32 cellular contexts compared by ENCODE assay signal in the genomic region with DNA sequence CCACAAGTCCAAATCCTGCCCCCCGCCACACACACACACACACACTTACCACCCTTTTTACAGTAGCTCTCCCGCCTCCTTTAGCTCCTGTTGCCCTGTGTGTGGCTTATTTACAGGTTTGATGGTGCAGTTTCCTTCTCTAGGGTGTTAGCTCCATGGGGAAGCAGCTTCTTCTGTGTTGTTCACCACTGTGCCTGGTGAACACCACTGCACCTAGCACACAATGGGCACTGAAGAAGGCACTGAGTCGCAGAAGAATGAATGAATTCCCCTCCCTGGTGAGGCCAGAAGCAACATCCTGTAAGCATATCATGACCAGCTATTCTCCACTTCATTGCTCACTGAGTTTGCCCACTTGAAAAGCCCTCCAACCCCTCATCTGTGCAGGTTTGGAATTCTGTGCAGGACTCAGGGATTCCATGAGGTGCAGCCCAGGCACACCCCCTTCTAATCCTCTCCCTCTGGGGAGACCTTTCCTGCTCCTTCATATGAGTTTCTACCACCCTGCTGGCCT. TPM values are rescaled to one million over a fixed set of nuclear protein-coding genes. Genes with fewer than 3 reads are reported as not detected.
DNase-seq lines count a peak whose midpoint lies in the region; ATAC-seq and TF ChIP-seq lines count a peak whose summit lies in the region.
"Had no signal": no experiment of that assay in that cellular context is flagged by ENCODE, and none has a peak within 500 bp of the region (broad histone marks: within the 10 kb centered on the region; RNA-seq: fewer than 3 reads in every experiment).

No MANE protein-coding gene starts in this region.

- no peaks in the 10 kb centered on the region for H3K9me3 ChIP-seq in HCT116 (ENCODE audit: control insufficient read depth in 1 of 2, insufficient read depth in 1 of 2, low read depth in 1 of 2, low read length in 2 of 2)
- H3K9me3 ChIP-seq in endodermal cell (ENCODE audit: control insufficient read depth, low read length), result no peaks in the 10 kb centered on the region
- H3K9me3 ChIP-seq: esophagus squamous epithelium, heart left ventricle, SK-N-SH, tibial nerve had no signal

- TF ChIP-seq POLR2A in HCT116 (IDR thresholded peaks at IDR 0.05; ENCODE audit: borderline replicate concordance, extremely low read depth, insufficient read depth, insufficient read length), result no peak

- H3K36me3 Mint-ChIP-seq in activated CD8-positive, alpha-beta memory T cell treated with anti-CD3 and anti-CD28 coated beads, Interleukin-2, amount 10 ng/mL, durations not matched to agents 7 days and 5 days, result peaks cover 3% of the 10 kb centered on the region
- H3K36me3 Mint-ChIP-seq in endodermal cell (ENCODE audit: low read depth) (peaks cover under 1% of the 10 kb centered on the region), type B pancreatic cell (peaks cover 4% of the 10 kb centered on the region)
- H3K36me3 Mint-ChIP-seq: brain; CD4-positive, CD25-positive, alpha-beta regulatory T cell; natural killer cell had no signal

- no peaks in the 10 kb centered on the region for H3K9me3 Mint-ChIP-seq in activated CD8-positive, alpha-beta memory T cell treated with anti-CD3 and anti-CD28 coated beads, Interleukin-2, amount 10 ng/mL, durations not matched to agents 7 days and 5 days (ENCODE audit: low read depth)
- H3K9me3 Mint-ChIP-seq in endodermal cell (no peaks in the 10 kb centered on the region), type B pancreatic cell (no peaks in the 10 kb centered on the region)
- H3K9me3 Mint-ChIP-seq: activated CD8-positive, alpha-beta T cell treated with anti-CD3 and anti-CD28 coated beads for 36 hours; natural killer cell had no signal

- no TSS peak for BruUV-seq in HCT116 (replicated peaks; lab: Mats Ljungman, UMichigan)

- H3K4me1 ChIP-seq in HCT116 (ENCODE audit: control insufficient read depth in 1 of 2, insufficient read depth in 2 of 2, low read length in 2 of 2), result peaks cover 24 to 28% of the 10 kb centered on the region in 2 experiments
- H3K4me1 ChIP-seq in endodermal cell (ENCODE audit: control insufficient read depth, insufficient read depth, low read length), result no peaks in the 10 kb centered on the region

- no peaks in the 10 kb centered on the region for H4K20me1 ChIP-seq in HCT116 (ENCODE audit: insufficient read depth)

- CTCF ChIA-PET in activated CD8-positive, alpha-beta memory T cell treated with anti-CD3 and anti-CD28 coated beads, Interleukin-2, amount 10 ng/mL, durations not matched to agents 7 days and 5 days (lab: Charles Lee), result interaction anchor here (0.6 to 1.8 kb wide), 3 partner anchors 29 to 406 kb away, joined by 5 to 6 read pairs (median 5); no protein-coding TSS in a partner anchor
- CTCF ChIA-PET in HCT116 (lab: Charles Lee), result no interaction called here

- RAD21 ChIA-PET in HCT116 (lab: Charles Lee; ENCODE audit: low non-redundant PET in 1 of 2, low total read pairs in 2 of 2, uncharacterized antibody in 2 of 2, unreplicated experiment in 2 of 2), result no interaction called here

- H3K36me3 ChIP-seq in HCT116 (ENCODE audit: control insufficient read depth in 1 of 2, insufficient read depth in 2 of 2, low read length in 2 of 2) (no peaks in the 10 kb centered on the region; a peak in 1 of 4 replicates), endodermal cell (ENCODE audit: control insufficient read depth, insufficient read depth, low read length) (no peaks in the 10 kb centered on the region)
- H3K36me3 ChIP-seq: esophagus squamous epithelium had no signal

- peaks cover 72% of the 10 kb centered on the region for H3K27me3 Mint-ChIP-seq in activated CD8-positive, alpha-beta memory T cell treated with anti-CD3 and anti-CD28 coated beads, Interleukin-2, amount 10 ng/mL, durations not matched to agents 7 days and 5 days
- H3K27me3 Mint-ChIP-seq in endodermal cell (ENCODE audit: insufficient read depth) (peaks cover 6% of the 10 kb centered on the region), type B pancreatic cell (peaks cover 13% of the 10 kb centered on the region)

- intact Hi-C loops in HCT116 (cut with micrococcal nuclease), result loop anchor here (10.0 kb wide), 2 partner anchors 110 to 340 kb away; no protein-coding TSS in a partner anchor

- WGBS in endodermal cell (ENCODE audit: insufficient coverage in 1 of 2, insufficient read length in 1 of 2), 2 experiments, result 86 to 93% methylated on average over 1 to 3 of the region's 3 CpGs

- TF ChIP-seq CTCF in HCT116 (IDR thresholded peaks at IDR 0.05 in 2 of 3, conservative IDR thresholded peaks at IDR 0.05 in 1 of 3; ENCODE audit: borderline replicate concordance in 1 of 3, insufficient read depth in 1 of 3, low read depth in 2 of 3, low read length in 2 of 3), result no peak
- TF ChIP-seq CTCF in endodermal cell (conservative IDR thresholded peaks at IDR 0.05), result no peak
- TF ChIP-seq CTCF in type B pancreatic cell (conservative IDR thresholded peaks at IDR 0.05), result no peak
- TF ChIP-seq CTCF in omental fat pad (IDR thresholded peaks at IDR 0.05), result no peak

- H3K27me3 ChIP-seq in HCT116 (ENCODE audit: insufficient read depth, low read length), result no peaks in the 10 kb centered on the region
- H3K27me3 ChIP-seq in endodermal cell (ENCODE audit: control insufficient read depth, insufficient read depth, low read length, poor library complexity, severe bottlenecking), result no peaks in the 10 kb centered on the region
- H3K27me3 ChIP-seq: heart left ventricle, tibial nerve had no signal

- H3K27ac ChIP-seq in HCT116 (ENCODE audit: low read depth, low read length), result no peak overlapping the region; the same call in 1 of the 2 replicates
- no peak overlapping the region for H3K27ac ChIP-seq in endodermal cell (ENCODE audit: low read depth, low read length)
- H3K27ac ChIP-seq: esophagus squamous epithelium, heart left ventricle, tibial nerve had no signal

- H3K4me1 Mint-ChIP-seq in activated CD8-positive, alpha-beta memory T cell treated with anti-CD3 and anti-CD28 coated beads, Interleukin-2, amount 10 ng/mL, durations not matched to agents 7 days and 5 days, result peaks cover 29% of the 10 kb centered on the region
- H3K4me1 Mint-ChIP-seq in endodermal cell (peaks cover 33% of the 10 kb centered on the region), type B pancreatic cell (ENCODE audit: unreplicated experiment) (peaks cover 32% of the 10 kb centered on the region)

- H3K79me2 ChIP-seq in HCT116 (ENCODE audit: insufficient read depth, low read length), result no peaks in the 10 kb centered on the region

- H3K4me3 ChIP-seq in HCT116 (replicated peaks in 1 of 2; ENCODE audit: low read depth in 1 of 2, low read length in 2 of 2), result no peak overlapping the region
- H3K4me3 ChIP-seq in endodermal cell (ENCODE audit: low read length), result no peak overlapping the region
- H3K4me3 ChIP-seq: esophagus squamous epithelium, heart left ventricle, tibial nerve had no signal

- no peak overlapping the region for H3K27ac Mint-ChIP-seq in activated CD8-positive, alpha-beta memory T cell treated with anti-CD3 and anti-CD28 coated beads, Interleukin-2, amount 10 ng/mL, durations not matched to agents 7 days and 5 days
- H3K27ac Mint-ChIP-seq in endodermal cell (no peak overlapping the region), type B pancreatic cell (no peak overlapping the region)
- H3K27ac Mint-ChIP-seq: activated CD8-positive, alpha-beta T cell treated with anti-CD3 and anti-CD28 coated beads for 36 hours; brain; natural killer cell had no signal

- no peak overlapping the region for H2AFZ ChIP-seq in HCT116 (ENCODE audit: low read depth, low read length, poor library complexity, severe bottlenecking)

- TF ChIP-seq RAD21 in HCT116 (IDR thresholded peaks at IDR 0.05; ENCODE audit: low read depth), result no peak

- H3K9me2 ChIP-seq in HCT116 (ENCODE audit: insufficient read depth), result no peaks in the 10 kb centered on the region
- H3K9me2 ChIP-seq: SK-N-SH had no signal

- H3K9ac ChIP-seq in HCT116 (ENCODE audit: low read length) (no peak overlapping the region), endodermal cell (ENCODE audit: extremely low read depth, low read length, poor library complexity, severe bottlenecking) (no peak overlapping the region)
- H3K9ac ChIP-seq: SK-N-SH had no signal

- peak; percentile 23 for DNase-seq in activated CD8-positive, alpha-beta memory T cell treated with anti-CD3 and anti-CD28 coated beads, Interleukin-2, amount 10 ng/mL, durations not matched to agents 7 days and 5 days
- no peak for DNase-seq in activated CD8-positive, alpha-beta memory T cell treated with anti-CD3 and anti-CD28 coated beads for 24 hours
- DNase-seq in HCT116 (ENCODE audit: low read depth, low spot score), result no peak
- peak; percentile 43 for DNase-seq in endodermal cell
- no peak for DNase-seq in type B pancreatic cell (ENCODE audit: extremely low spot score, unreplicated experiment)
- no peak for DNase-seq in omental fat pad (ENCODE audit: low spot score)
- no peak for DNase-seq in mucosa of gallbladder (ENCODE audit: low spot score)
- DNase-seq: 8988T; activated CD4-positive, CD25-positive, alpha-beta regulatory T cell treated with anti-CD3 and anti-CD28 coated beads, Interleukin-2, amount 50 U/mL, for 72 hours; activated CD8-positive, alpha-beta T cell treated with anti-CD3 and anti-CD28 coated beads for 36 hours; activated gamma-delta T cell treated with Interleukin-2 at 50 U/mL for 16 hours; activated T-cell treated with anti-CD3 and anti-CD28 coated beads for 4 hours; CD4-positive, CD25-positive, alpha-beta regulatory T cell; cerebellar nuclear complex; dermis blood vessel endothelial cell; DMS 273 treated with DMSO at 0.1 percent for 48 hours; esophagus squamous epithelium; foreskin melanocyte; heart left ventricle; midbrain; natural killer cell; NCI-H1436 treated with DMSO at 0.1 percent for 48 hours; NCI-H2081 treated with DMSO at 0.1 percent for 48 hours; NCI-H226; NCI-H69; SK-N-SH; stimulated activated CD4-positive, alpha-beta T cell treated with anti-CD3 and anti-CD28 coated beads, Interleukin-4, amount 100 ng/mL, for 24 hours; T-helper 2 cell had no signal

- ATAC-seq in activated CD8-positive, alpha-beta memory T cell treated with anti-CD3 and anti-CD28 coated beads, Interleukin-2, amount 10 ng/mL, durations not matched to agents 7 days and 5 days, result no peak
- no peak for ATAC-seq in HCT116
- ATAC-seq in HG02870 (IDR thresholded peaks at IDR 0.05; ENCODE audit: unreplicated experiment), result no peak
- ATAC-seq in omental fat pad (ENCODE audit: low FRiP score), result no peak
- ATAC-seq: activated CD8-positive, alpha-beta T cell treated with anti-CD3 and anti-CD28 coated beads for 36 hours; heart left ventricle; natural killer cell; Right ventricle myocardium inferior had no signal

- POLR2A ChIA-PET in HCT116 (lab: Charles Lee), result no interaction called here

- H3K4me3 Mint-ChIP-seq in activated CD8-positive, alpha-beta memory T cell treated with anti-CD3 and anti-CD28 coated beads, Interleukin-2, amount 10 ng/mL, durations not matched to agents 7 days and 5 days, result no peak overlapping the region
- H3K4me3 Mint-ChIP-seq in endodermal cell (no peak overlapping the region), type B pancreatic cell (peak overlapping the region; percentile 73)
- H3K4me3 Mint-ChIP-seq: activated CD8-positive, alpha-beta T cell treated with anti-CD3 and anti-CD28 coated beads for 36 hours had no signal

- 0 out of 2 replicates have a peak overlapping the region, but pooled peaks have one; percentile 28 for H3K4me2 ChIP-seq in HCT116 (ENCODE audit: low read length)
- H3K4me2 ChIP-seq: SK-N-SH had no signal

RNA-seq across cellular contexts. Expression of gene RAB20, which starts 3.0 kb away (rescaled TPM):
- total RNA-seq in activated CD8-positive, alpha-beta memory T cell treated with anti-CD3 and anti-CD28 coated beads, Interleukin-2, amount 10 ng/mL, durations not matched to agents 7 days and 5 days, result 1 to 10 TPM; 1.1 to 3.8 TPM
- total RNA-seq in HCT116 (2021; ENCODE audit: unreplicated experiment) (10.6 TPM), endodermal cell (10 to 100 TPM; 12.6 to 14.2 TPM), type B pancreatic cell (ENCODE audit: low replicate concordance) (6.4 and 9.1 TPM in 2 replicates), omental fat pad (10 to 100 TPM; 34.7 to 67.9 (median 49.4) TPM), mucosa of gallbladder (41.1 TPM)
- polyA plus RNA-seq in HCT116 (2012), result 15.6 and 19.2 TPM in 2 replicates
- polyA plus RNA-seq in endodermal cell (2013, experiment 1 of 2), result 5.4 TPM
- 6.1 TPM for polyA plus RNA-seq in endodermal cell (2013, experiment 2 of 2)
- total RNA-seq: CD4-positive, CD25-positive, alpha-beta regulatory T cell had no signal

RNA-seq across cellular contexts. Expression of gene NAXD, which starts 50.8 kb away (rescaled TPM):
- total RNA-seq in activated CD8-positive, alpha-beta memory T cell treated with anti-CD3 and anti-CD28 coated beads, Interleukin-2, amount 10 ng/mL, durations not matched to agents 7 days and 5 days, result 10 to 100 TPM; 26.3 to 29.5 TPM
- total RNA-seq in HCT116 (2021; ENCODE audit: unreplicated experiment) (32.1 TPM), endodermal cell (10 to 100 TPM; 31.3 to 33.4 TPM), type B pancreatic cell (ENCODE audit: low replicate concordance) (38.8 and 39.5 TPM in 2 replicates), omental fat pad (10 to 100 TPM; 20.4 to 25.8 (median 24.2) TPM), mucosa of gallbladder (62.7 TPM)
- 26.9 and 29.5 TPM in 2 replicates for polyA plus RNA-seq in HCT116 (2012)
- polyA plus RNA-seq in endodermal cell (2013, experiment 1 of 2), result 23.2 TPM
- 22.0 TPM for polyA plus RNA-seq in endodermal cell (2013, experiment 2 of 2)

Comparison
In these comparisons a context has a peak if more than half of its experiments do, and no peak if none do; other contexts are left out.
1. DNase-seq: peak in activated CD8-positive, alpha-beta memory T cell treated with anti-CD3 and anti-CD28 coated beads, Interleukin-2, amount 10 ng/mL, durations not matched to agents 7 days and 5 days (single experiment) and endodermal cell (single experiment); none in activated CD8-positive, alpha-beta memory T cell treated with anti-CD3 and anti-CD28 coated beads for 24 hours (single experiment), HCT116 (single experiment), type B pancreatic cell (single experiment), omental fat pad (single experiment) and mucosa of gallbladder (single experiment).